1 cellular context compared by ENCODE assay signal in the genomic region with DNA sequence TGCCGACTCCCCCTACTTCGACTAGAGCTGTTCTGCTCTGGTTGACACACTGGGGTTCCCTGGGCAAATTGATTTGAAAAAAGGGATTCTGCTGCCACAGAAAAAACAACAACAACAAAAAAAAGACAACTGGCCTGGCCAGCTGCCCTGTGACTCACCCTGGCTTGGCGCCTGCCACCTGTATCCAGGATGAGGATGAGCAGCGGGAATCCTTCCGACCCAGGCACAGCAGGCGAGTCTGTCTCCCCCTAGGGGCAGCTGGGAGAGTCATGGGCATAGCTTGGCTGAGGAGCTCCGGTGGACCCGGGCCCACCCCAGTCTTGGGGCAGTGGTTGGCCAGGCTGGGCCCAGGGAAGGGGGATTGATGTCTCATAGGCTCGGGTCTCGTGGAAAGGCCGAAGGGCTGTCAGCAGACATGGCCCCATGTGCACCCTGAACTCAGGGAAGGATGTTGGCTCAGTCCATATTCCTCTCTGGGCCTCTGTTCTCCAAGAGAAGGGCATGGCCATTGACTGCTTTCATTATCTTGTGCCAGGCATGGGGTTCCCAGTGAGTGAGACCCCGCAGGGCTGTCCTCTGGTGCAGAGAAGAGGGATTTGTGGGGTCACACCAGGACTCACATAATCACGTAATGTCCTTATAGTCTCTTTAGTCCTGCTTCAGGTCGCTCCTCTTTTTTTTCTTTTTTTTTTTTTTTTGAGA.
A peak's percentile ranks its signal among the peaks of the same experiment; 100 is the strongest.
TF ChIP-seq lines count a peak whose summit lies in the region.

No MANE protein-coding gene starts in this region.

TF ChIP-seq in HEK293, 187 proteins besides CTCF, POLR2A, EP300 and RAD21 (continued from another document):
- TF ChIP-seq, protein P1, sequence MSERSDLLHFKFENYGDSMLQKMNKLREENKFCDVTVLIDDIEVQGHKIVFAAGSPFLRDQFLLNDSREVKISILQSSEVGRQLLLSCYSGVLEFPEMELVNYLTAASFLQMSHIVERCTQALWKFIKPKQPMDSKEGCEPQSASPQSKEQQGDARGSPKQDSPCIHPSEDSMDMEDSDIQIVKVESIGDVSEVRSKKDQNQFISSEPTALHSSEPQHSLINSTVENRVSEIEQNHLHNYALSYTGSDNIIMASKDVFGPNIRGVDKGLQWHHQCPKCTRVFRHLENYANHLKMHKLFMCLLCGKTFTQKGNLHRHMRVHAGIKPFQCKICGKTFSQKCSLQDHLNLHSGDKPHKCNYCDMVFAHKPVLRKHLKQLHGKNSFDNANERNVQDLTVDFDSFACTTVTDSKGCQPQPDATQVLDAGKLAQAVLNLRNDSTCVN (tag by site-specific recombination; optimal IDR thresholded peaks at IDR 0.05), result no peak
- TF ChIP-seq ZFP69B (tag by site-specific recombination; IDR thresholded peaks at IDR 0.05) (peak; percentile 77), ZNF777 (tag by site-specific recombination; IDR thresholded peaks at IDR 0.05; ENCODE audit: borderline replicate concordance) (no peak), IKZF3 (tag by site-specific recombination; IDR thresholded peaks at IDR 0.05) (peak; percentile 79; the same call in 1 of the 2 replicates), ZNF366 (tag by site-specific recombination; conservative IDR thresholded peaks at IDR 0.05) (peak; percentile 43), SP7 (tag by site-specific recombination; IDR thresholded peaks at IDR 0.05) (0 out of 2 replicates have a peak, but pooled peaks have one; percentile 23), ZNF266 (tag by site-specific recombination; IDR thresholded peaks at IDR 0.05; ENCODE audit: low read depth) (no peak), BCL11B (tag by site-specific recombination; IDR thresholded peaks at IDR 0.05; ENCODE audit: low read depth) (no peak), ZSCAN30 (tag by site-specific recombination; IDR thresholded peaks at IDR 0.05) (no peak), ZFP37 (tag by site-specific recombination; IDR thresholded peaks at IDR 0.05) (peak; percentile 50; the same call in 1 of the 2 replicates), SCRT1 (tag by site-specific recombination; IDR thresholded peaks at IDR 0.05; ENCODE audit: borderline replicate concordance) (peak; percentile 62), FEZF1 (tag by site-specific recombination; IDR thresholded peaks at IDR 0.05) (peak; percentile 63; the same call in 1 of the 2 replicates), YY1 (tag by site-specific recombination; IDR thresholded peaks at IDR 0.05) (no peak), ZIC2 (tag by site-specific recombination; IDR thresholded peaks at IDR 0.05) (peak; percentile 65), ZNF140 (tag by site-specific recombination; IDR thresholded peaks at IDR 0.05) (no peak), ZNF302 (tag by site-specific recombination; IDR thresholded peaks at IDR 0.05; ENCODE audit: low read depth) (no peak), ZBTB17 (tag by site-specific recombination; IDR thresholded peaks at IDR 0.05) (peak; percentile 60)
- TF ChIP-seq, protein P2, sequence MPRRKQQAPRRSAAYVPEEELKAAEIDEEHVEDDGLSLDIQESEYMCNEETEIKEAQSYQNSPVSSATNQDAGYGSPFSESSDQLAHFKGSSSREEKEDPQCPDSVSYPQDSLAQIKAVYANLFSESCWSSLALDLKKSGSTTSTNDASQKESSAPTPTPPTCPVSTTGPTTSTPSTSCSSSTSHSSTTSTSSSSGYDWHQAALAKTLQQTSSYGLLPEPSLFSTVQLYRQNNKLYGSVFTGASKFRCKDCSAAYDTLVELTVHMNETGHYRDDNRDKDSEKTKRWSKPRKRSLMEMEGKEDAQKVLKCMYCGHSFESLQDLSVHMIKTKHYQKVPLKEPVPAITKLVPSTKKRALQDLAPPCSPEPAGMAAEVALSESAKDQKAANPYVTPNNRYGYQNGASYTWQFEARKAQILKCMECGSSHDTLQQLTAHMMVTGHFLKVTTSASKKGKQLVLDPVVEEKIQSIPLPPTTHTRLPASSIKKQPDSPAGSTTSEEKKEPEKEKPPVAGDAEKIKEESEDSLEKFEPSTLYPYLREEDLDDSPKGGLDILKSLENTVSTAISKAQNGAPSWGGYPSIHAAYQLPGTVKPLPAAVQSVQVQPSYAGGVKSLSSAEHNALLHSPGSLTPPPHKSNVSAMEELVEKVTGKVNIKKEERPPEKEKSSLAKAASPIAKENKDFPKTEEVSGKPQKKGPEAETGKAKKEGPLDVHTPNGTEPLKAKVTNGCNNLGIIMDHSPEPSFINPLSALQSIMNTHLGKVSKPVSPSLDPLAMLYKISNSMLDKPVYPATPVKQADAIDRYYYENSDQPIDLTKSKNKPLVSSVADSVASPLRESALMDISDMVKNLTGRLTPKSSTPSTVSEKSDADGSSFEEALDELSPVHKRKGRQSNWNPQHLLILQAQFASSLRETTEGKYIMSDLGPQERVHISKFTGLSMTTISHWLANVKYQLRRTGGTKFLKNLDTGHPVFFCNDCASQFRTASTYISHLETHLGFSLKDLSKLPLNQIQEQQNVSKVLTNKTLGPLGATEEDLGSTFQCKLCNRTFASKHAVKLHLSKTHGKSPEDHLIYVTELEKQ (tag by site-specific recombination; IDR thresholded peaks at IDR 0.05; ENCODE audit: borderline replicate concordance), result no peak
- TF ChIP-seq, protein P3, sequence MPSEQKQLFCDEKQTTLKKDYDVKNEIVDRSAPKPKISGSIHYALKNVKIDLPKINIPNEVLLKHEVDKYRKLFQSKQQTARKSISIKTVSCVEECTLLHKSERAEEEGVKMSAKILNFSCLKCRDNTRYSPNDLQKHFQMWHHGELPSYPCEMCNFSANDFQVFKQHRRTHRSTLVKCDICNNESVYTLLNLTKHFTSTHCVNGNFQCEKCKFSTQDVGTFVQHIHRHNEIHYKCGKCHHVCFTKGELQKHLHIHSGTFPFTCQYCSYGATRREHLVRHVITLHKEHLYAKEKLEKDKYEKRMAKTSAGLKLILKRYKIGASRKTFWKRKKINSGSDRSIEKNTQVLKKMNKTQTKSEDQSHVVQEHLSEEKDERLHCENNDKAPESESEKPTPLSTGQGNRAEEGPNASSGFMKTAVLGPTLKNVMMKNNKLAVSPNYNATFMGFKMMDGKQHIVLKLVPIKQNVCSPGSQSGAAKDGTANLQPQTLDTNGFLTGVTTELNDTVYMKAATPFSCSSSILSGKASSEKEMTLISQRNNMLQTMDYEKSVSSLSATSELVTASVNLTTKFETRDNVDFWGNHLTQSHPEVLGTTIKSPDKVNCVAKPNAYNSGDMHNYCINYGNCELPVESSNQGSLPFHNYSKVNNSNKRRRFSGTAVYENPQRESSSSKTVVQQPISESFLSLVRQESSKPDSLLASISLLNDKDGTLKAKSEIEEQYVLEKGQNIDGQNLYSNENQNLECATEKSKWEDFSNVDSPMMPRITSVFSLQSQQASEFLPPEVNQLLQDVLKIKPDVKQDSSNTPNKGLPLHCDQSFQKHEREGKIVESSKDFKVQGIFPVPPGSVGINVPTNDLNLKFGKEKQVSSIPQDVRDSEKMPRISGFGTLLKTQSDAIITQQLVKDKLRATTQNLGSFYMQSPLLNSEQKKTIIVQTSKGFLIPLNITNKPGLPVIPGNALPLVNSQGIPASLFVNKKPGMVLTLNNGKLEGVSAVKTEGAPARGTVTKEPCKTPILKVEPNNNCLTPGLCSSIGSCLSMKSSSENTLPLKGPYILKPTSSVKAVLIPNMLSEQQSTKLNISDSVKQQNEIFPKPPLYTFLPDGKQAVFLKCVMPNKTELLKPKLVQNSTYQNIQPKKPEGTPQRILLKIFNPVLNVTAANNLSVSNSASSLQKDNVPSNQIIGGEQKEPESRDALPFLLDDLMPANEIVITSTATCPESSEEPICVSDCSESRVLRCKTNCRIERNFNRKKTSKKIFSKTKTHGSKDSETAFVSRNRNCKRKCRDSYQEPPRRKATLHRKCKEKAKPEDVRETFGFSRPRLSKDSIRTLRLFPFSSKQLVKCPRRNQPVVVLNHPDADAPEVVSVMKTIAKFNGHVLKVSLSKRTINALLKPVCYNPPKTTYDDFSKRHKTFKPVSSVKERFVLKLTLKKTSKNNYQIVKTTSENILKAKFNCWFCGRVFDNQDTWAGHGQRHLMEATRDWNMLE (tag by site-specific recombination; conservative IDR thresholded peaks at IDR 0.05; ENCODE audit: low read depth), result no peak
- TF ChIP-seq, protein P4, sequence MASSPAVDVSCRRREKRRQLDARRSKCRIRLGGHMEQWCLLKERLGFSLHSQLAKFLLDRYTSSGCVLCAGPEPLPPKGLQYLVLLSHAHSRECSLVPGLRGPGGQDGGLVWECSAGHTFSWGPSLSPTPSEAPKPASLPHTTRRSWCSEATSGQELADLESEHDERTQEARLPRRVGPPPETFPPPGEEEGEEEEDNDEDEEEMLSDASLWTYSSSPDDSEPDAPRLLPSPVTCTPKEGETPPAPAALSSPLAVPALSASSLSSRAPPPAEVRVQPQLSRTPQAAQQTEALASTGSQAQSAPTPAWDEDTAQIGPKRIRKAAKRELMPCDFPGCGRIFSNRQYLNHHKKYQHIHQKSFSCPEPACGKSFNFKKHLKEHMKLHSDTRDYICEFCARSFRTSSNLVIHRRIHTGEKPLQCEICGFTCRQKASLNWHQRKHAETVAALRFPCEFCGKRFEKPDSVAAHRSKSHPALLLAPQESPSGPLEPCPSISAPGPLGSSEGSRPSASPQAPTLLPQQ (tag by site-specific recombination; IDR thresholded peaks at IDR 0.05), result peak; percentile 90
